1 cellular context compared by ENCODE assay signal in the genomic region with DNA sequence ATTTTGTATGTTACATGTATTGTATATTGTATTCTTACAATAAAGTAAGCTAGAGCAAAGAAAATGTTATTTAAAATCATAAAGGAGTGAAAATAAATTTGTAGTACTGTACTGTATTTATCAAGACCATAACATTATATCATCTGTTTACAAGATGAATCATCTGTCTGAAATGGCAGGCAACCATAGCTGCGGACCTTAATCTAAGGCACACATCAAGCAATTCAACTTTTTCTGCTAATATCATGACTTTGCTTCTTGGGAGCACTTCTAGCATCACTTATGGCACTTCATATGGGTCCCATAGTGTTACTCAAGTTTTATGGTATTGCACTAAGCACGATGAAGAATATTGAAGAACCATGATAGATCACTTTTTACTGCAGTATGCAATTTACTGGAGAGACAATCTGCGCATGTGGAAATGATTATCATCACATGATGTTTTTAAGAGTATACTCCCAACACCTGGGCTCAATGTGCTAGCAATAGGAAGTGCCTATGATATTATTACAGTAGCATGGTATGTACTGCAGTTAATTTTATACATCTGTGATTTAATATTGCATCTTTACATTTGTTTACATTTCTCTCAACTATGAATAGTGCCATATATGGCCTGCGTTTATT.
TF ChIP-seq lines count a peak whose summit lies in the region.

No MANE protein-coding gene starts in this region.

TF ChIP-seq in GM12878, 131 proteins besides CTCF, POLR2A, EP300 and RAD21 (continued from another document):
- TF ChIP-seq USF1 (IDR thresholded peaks at IDR 0.05; ENCODE audit: borderline replicate concordance, extremely low read length, insufficient read depth, low read depth, low read length) (no peak), RBBP5 (conservative IDR thresholded peaks at IDR 0.05) (no peak), ETV6 (conservative IDR thresholded peaks at IDR 0.05 in 1 of 2, IDR thresholded peaks at IDR 0.05 in 1 of 2; ENCODE audit: borderline replicate concordance in 1 of 2, low read depth in 1 of 2) (no peak), MTA2 (IDR thresholded peaks at IDR 0.05; ENCODE audit: low read depth) (no peak)
- TF ChIP-seq, protein P1, sequence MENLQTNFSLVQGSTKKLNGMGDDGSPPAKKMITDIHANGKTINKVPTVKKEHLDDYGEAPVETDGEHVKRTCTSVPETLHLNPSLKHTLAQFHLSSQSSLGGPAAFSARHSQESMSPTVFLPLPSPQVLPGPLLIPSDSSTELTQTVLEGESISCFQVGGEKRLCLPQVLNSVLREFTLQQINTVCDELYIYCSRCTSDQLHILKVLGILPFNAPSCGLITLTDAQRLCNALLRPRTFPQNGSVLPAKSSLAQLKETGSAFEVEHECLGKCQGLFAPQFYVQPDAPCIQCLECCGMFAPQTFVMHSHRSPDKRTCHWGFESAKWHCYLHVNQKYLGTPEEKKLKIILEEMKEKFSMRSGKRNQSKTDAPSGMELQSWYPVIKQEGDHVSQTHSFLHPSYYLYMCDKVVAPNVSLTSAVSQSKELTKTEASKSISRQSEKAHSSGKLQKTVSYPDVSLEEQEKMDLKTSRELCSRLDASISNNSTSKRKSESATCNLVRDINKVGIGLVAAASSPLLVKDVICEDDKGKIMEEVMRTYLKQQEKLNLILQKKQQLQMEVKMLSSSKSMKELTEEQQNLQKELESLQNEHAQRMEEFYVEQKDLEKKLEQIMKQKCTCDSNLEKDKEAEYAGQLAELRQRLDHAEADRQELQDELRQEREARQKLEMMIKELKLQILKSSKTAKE (IDR thresholded peaks at IDR 0.05; ENCODE audit: low read depth, poor library complexity, severe bottlenecking), result no peak
TF ChIP-seq in GM12878: peak in this region for 0.
